11 cellular contexts compared by ENCODE assay signal in genomic region chr5:90888511-90889324, GRCh38.
DNase-seq lines count a peak whose midpoint lies in the region; ATAC-seq and TF ChIP-seq lines count a peak whose summit lies in the region.
"Had no signal": no experiment of that assay in that cellular context is flagged by ENCODE, and none has a peak within 500 bp of the region (broad histone marks: within the 10 kb centered on the region; RNA-seq: fewer than 3 reads in every experiment).

No MANE protein-coding gene starts in this region.

- H3K4me2 ChIP-seq in skeletal muscle satellite cell (ENCODE audit: low read length) = peak overlapping the region; percentile 55

- in situ Hi-C loops in GM13976 (cut with MboI; ENCODE audit: low sequenced_read_pairs, unreplicated experiment) = no loop called here

- no peaks in the 10 kb centered on the region for H3K36me3 ChIP-seq in skeletal muscle satellite cell (ENCODE audit: insufficient read depth, low read length)
- H3K36me3 ChIP-seq: spleen had no signal

- H3K4me1 ChIP-seq in skeletal muscle satellite cell (ENCODE audit: control insufficient read depth, insufficient read depth, low read length) = peaks cover 16% of the 10 kb centered on the region
- H3K4me1 ChIP-seq: spleen had no signal

- H3K4me3 ChIP-seq in fibroblast of the aortic adventitia (ENCODE audit: low read depth, low read length) (no peak overlapping the region), skeletal muscle satellite cell (ENCODE audit: low read length) (peak overlapping the region; percentile 21)
- H3K4me3 ChIP-seq: spleen had no signal

- H3K27me3 ChIP-seq in skeletal muscle satellite cell (ENCODE audit: control insufficient read depth, insufficient read depth, low read length) = no peaks in the 10 kb centered on the region
- H3K27me3 ChIP-seq: spleen had no signal

- no peaks in the 10 kb centered on the region for H3K9me3 ChIP-seq in skeletal muscle satellite cell (replicated peaks; ENCODE audit: low read length)
- H3K9me3 ChIP-seq: spleen had no signal

- H3K9ac ChIP-seq in skeletal muscle satellite cell (ENCODE audit: low read depth, low read length) = no peak overlapping the region

- CTCF ChIA-PET in RWPE1 (lab: Yijun Ruan, JAX) = interaction anchor here (0.6 to 0.7 kb wide), 2 partner anchors 21 to 106 kb away, joined by 3 read pairs; no protein-coding TSS in a partner anchor

- ATAC-seq in HG03439 (IDR thresholded peaks at IDR 0.05; ENCODE audit: unreplicated experiment) = no peak

- DNase-seq in HT1080 (ENCODE audit: low read depth) (peak; percentile 57), RWPE1 (ENCODE audit: low spot score) (peak; percentile 89), fibroblast of the aortic adventitia (ENCODE audit: low read depth) (peak; percentile 50), NCI-H510A (lab: John Stamatoyannopoulos, UW) (no peak), GM13976 (ENCODE audit: low spot score) (no peak)
- DNase-seq: CD4-positive, alpha-beta memory T cell; effector CD8-positive, alpha-beta T cell; HFFc6; spleen had no signal

- H3K27ac ChIP-seq in RWPE1 = no peak overlapping the region
- H3K27ac ChIP-seq: spleen had no signal

- TF ChIP-seq CTCF in RWPE1 (conservative IDR thresholded peaks at IDR 0.05; ENCODE audit: low read depth) = no peak
- no peak for TF ChIP-seq CTCF in fibroblast of the aortic adventitia (IDR thresholded peaks at IDR 0.05; ENCODE audit: insufficient read depth, low read length)
- no peak for TF ChIP-seq CTCF in GM13976 (IDR thresholded peaks at IDR 0.05; ENCODE audit: borderline replicate concordance, control extremely low read depth, extremely low read depth, insufficient read depth, missing control alignments)

- POLR2A ChIA-PET in RWPE1 (lab: Yijun Ruan, JAX; ENCODE audit: low non-redundant PET) = no interaction called here

Comparison
In these comparisons a context has a peak if more than half of its experiments do, and no peak if none do; other contexts are left out.
1. DNase-seq: peak in HT1080 (single experiment), RWPE1 (single experiment) and fibroblast of the aortic adventitia (single experiment); none in NCI-H510A (single experiment) and GM13976 (single experiment).